Comparison of ENCODE assay signal across 1 cellular context in genomic region chr20:55544638-55545037, GRCh38.
TF ChIP-seq lines count a peak whose summit lies in the region.

No MANE protein-coding gene starts in this region.

TF ChIP-seq in H1, 55 proteins besides CTCF, POLR2A, EP300 and RAD21 (continued from another document):
- TF ChIP-seq TAF1 (IDR thresholded peaks at IDR 0.05; ENCODE audit: low read depth, low read length) (no peak), CHD1 (IDR thresholded peaks at IDR 0.05; ENCODE audit: low read depth, low read length) (no peak), SRF (IDR thresholded peaks at IDR 0.05; ENCODE audit: low read depth, low read length) (no peak), TEAD4 (IDR thresholded peaks at IDR 0.05; ENCODE audit: low read depth, low read length) (no peak), SIN3A (conservative IDR thresholded peaks at IDR 0.05 in 1 of 2, IDR thresholded peaks at IDR 0.05 in 1 of 2; ENCODE audit: low read depth in 1 of 2, low read length in 2 of 2) (no peak), SP4 (IDR thresholded peaks at IDR 0.05; ENCODE audit: low read length) (no peak), CTBP2 (IDR thresholded peaks at IDR 0.05; ENCODE audit: borderline replicate concordance, insufficient read depth, insufficient read length, low read length) (no peak), CREB1 (IDR thresholded peaks at IDR 0.05) (no peak), GTF2F1 (IDR thresholded peaks at IDR 0.05; ENCODE audit: borderline replicate concordance, low read depth, low read length) (no peak)
- TF ChIP-seq, protein P1, sequence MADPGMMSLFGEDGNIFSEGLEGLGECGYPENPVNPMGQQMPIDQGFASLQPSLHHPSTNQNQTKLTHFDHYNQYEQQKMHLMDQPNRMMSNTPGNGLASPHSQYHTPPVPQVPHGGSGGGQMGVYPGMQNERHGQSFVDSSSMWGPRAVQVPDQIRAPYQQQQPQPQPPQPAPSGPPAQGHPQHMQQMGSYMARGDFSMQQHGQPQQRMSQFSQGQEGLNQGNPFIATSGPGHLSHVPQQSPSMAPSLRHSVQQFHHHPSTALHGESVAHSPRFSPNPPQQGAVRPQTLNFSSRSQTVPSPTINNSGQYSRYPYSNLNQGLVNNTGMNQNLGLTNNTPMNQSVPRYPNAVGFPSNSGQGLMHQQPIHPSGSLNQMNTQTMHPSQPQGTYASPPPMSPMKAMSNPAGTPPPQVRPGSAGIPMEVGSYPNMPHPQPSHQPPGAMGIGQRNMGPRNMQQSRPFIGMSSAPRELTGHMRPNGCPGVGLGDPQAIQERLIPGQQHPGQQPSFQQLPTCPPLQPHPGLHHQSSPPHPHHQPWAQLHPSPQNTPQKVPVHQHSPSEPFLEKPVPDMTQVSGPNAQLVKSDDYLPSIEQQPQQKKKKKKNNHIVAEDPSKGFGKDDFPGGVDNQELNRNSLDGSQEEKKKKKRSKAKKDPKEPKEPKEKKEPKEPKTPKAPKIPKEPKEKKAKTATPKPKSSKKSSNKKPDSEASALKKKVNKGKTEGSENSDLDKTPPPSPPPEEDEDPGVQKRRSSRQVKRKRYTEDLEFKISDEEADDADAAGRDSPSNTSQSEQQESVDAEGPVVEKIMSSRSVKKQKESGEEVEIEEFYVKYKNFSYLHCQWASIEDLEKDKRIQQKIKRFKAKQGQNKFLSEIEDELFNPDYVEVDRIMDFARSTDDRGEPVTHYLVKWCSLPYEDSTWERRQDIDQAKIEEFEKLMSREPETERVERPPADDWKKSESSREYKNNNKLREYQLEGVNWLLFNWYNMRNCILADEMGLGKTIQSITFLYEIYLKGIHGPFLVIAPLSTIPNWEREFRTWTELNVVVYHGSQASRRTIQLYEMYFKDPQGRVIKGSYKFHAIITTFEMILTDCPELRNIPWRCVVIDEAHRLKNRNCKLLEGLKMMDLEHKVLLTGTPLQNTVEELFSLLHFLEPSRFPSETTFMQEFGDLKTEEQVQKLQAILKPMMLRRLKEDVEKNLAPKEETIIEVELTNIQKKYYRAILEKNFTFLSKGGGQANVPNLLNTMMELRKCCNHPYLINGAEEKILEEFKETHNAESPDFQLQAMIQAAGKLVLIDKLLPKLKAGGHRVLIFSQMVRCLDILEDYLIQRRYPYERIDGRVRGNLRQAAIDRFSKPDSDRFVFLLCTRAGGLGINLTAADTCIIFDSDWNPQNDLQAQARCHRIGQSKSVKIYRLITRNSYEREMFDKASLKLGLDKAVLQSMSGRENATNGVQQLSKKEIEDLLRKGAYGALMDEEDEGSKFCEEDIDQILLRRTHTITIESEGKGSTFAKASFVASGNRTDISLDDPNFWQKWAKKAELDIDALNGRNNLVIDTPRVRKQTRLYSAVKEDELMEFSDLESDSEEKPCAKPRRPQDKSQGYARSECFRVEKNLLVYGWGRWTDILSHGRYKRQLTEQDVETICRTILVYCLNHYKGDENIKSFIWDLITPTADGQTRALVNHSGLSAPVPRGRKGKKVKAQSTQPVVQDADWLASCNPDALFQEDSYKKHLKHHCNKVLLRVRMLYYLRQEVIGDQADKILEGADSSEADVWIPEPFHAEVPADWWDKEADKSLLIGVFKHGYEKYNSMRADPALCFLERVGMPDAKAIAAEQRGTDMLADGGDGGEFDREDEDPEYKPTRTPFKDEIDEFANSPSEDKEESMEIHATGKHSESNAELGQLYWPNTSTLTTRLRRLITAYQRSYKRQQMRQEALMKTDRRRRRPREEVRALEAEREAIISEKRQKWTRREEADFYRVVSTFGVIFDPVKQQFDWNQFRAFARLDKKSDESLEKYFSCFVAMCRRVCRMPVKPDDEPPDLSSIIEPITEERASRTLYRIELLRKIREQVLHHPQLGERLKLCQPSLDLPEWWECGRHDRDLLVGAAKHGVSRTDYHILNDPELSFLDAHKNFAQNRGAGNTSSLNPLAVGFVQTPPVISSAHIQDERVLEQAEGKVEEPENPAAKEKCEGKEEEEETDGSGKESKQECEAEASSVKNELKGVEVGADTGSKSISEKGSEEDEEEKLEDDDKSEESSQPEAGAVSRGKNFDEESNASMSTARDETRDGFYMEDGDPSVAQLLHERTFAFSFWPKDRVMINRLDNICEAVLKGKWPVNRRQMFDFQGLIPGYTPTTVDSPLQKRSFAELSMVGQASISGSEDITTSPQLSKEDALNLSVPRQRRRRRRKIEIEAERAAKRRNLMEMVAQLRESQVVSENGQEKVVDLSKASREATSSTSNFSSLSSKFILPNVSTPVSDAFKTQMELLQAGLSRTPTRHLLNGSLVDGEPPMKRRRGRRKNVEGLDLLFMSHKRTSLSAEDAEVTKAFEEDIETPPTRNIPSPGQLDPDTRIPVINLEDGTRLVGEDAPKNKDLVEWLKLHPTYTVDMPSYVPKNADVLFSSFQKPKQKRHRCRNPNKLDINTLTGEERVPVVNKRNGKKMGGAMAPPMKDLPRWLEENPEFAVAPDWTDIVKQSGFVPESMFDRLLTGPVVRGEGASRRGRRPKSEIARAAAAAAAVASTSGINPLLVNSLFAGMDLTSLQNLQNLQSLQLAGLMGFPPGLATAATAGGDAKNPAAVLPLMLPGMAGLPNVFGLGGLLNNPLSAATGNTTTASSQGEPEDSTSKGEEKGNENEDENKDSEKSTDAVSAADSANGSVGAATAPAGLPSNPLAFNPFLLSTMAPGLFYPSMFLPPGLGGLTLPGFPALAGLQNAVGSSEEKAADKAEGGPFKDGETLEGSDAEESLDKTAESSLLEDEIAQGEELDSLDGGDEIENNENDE (IDR thresholded peaks at IDR 0.05; ENCODE audit: insufficient replicate concordance, low read length), result no peak
- TF ChIP-seq, protein P2, sequence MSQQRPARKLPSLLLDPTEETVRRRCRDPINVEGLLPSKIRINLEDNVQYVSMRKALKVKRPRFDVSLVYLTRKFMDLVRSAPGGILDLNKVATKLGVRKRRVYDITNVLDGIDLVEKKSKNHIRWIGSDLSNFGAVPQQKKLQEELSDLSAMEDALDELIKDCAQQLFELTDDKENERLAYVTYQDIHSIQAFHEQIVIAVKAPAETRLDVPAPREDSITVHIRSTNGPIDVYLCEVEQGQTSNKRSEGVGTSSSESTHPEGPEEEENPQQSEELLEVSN (IDR thresholded peaks at IDR 0.05), result no peak
TF ChIP-seq in H1: peak in this region for 0.
